ENCODE assay signal across 11 cellular contexts in the genomic region with DNA sequence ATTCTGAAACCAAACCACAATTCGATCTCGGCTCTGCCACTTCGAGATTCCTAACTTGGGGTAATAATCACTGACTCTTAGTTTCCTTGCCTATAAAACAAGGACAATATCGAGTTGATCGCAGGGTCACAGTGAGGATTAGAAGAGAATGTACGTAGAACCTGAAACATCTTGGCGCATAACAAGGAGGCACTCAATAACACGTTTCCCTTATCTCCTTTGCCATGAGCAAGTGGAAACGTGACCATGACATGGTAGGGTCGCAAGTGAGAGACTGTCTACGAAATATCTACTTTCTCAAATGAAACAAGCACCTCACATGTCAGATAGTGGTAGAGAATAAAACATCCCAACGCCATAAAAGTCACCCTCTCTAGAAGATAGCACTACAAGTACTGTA. TPM values are rescaled to one million over a fixed set of nuclear protein-coding genes. Genes with fewer than 3 reads are reported as not detected.
DNase-seq lines count a peak whose midpoint lies in the region; ATAC-seq and TF ChIP-seq lines count a peak whose summit lies in the region.
"Had no signal": no experiment of that assay in that cellular context is flagged by ENCODE, and none has a peak within 500 bp of the region (broad histone marks: within the 10 kb centered on the region; RNA-seq: fewer than 3 reads in every experiment).

No MANE protein-coding gene starts in this region.

- H3K4me3 Mint-ChIP-seq in CD4-positive, CD25-positive, alpha-beta regulatory T cell: peak overlapping the region; percentile 75 to 93 (median 86)
- peak overlapping the region; percentile 63 for H3K4me3 Mint-ChIP-seq in natural killer cell

- 100% methylated on average over 8 of the region's 12 CpGs for WGBS in mammary epithelial cell (ENCODE audit: low coverage, missing lambda C conversion rate)

- peaks cover 34% of the 10 kb centered on the region for H3K4me1 ChIP-seq in CD4-positive, CD25-positive, alpha-beta regulatory T cell (ENCODE audit: control insufficient read depth, insufficient read depth, low read length, poor library complexity, severe bottlenecking)
- H3K4me1 ChIP-seq in Karpas-422 (ENCODE audit: low read length) (peaks cover 64% of the 10 kb centered on the region), mammary epithelial cell (ENCODE audit: insufficient read depth, low read length) (peaks cover 13% of the 10 kb centered on the region)

- no peaks in the 10 kb centered on the region for H3K9me2 ChIP-seq in Karpas-422 (replicated peaks; ENCODE audit: insufficient read depth, low read length)

- no peak for ATAC-seq in CD4-positive, CD25-positive, alpha-beta regulatory T cell (ENCODE audit: low read depth in 2 of 2)
- ATAC-seq in natural killer cell (no peak), HG03460 (IDR thresholded peaks at IDR 0.05; ENCODE audit: unreplicated experiment) (no peak), HG03432 (IDR thresholded peaks at IDR 0.05; ENCODE audit: unreplicated experiment) (no peak)

- H3K9me3 Mint-ChIP-seq in CD4-positive, CD25-positive, alpha-beta regulatory T cell: no peaks in the 10 kb centered on the region
- H3K9me3 Mint-ChIP-seq in natural killer cell: no peaks in the 10 kb centered on the region

- H3K4me2 ChIP-seq in Karpas-422 (ENCODE audit: low read depth, low read length, poor library complexity, severe bottlenecking): peak overlapping the region; percentile 79
- H3K4me2 ChIP-seq in mammary epithelial cell (ENCODE audit: insufficient read depth, low read depth, low read length): peak overlapping the region; percentile 74

- peak overlapping the region; percentile 93 for H3K4me3 ChIP-seq in CD4-positive, CD25-positive, alpha-beta regulatory T cell (ENCODE audit: low read depth, low read length)
- H3K4me3 ChIP-seq in Karpas-422 (ENCODE audit: low read length): peak overlapping the region; percentile 79
- peak overlapping the region in 1 of 3 experiments; percentile 75 for H3K4me3 ChIP-seq in mammary epithelial cell (replicated peaks in 1 of 3; ENCODE audit: insufficient read depth in 1 of 3, low read depth in 2 of 3, low read length in 3 of 3)

- H3K27me3 Mint-ChIP-seq in CD4-positive, CD25-positive, alpha-beta regulatory T cell: peaks cover 6% of the 10 kb centered on the region
- no peaks in the 10 kb centered on the region for H3K27me3 Mint-ChIP-seq in natural killer cell (ENCODE audit: low read depth in 2 of 2)

- peaks cover 68% of the 10 kb centered on the region for H3K79me2 ChIP-seq in Karpas-422 (ENCODE audit: low read length)
- H3K79me2 ChIP-seq in mammary epithelial cell (ENCODE audit: insufficient read depth, low read length): peaks cover 71% of the 10 kb centered on the region

- H3K9ac ChIP-seq in Karpas-422 (ENCODE audit: low read length) (peak overlapping the region; percentile 79), mammary epithelial cell (ENCODE audit: insufficient read depth, low read length) (no peak overlapping the region)

- dilution Hi-C loops in mammary epithelial cell (cut with HindIII; ENCODE audit: low sequenced_read_pairs): no loop called here

- no peaks in the 10 kb centered on the region for H3K9me3 ChIP-seq in CD4-positive, CD25-positive, alpha-beta regulatory T cell (ENCODE audit: control insufficient read depth in 2 of 2, low read length in 2 of 2)
- H3K9me3 ChIP-seq in Karpas-422 (ENCODE audit: low read length) (no peaks in the 10 kb centered on the region), mammary epithelial cell (replicated peaks; ENCODE audit: insufficient read depth, low read length) (no peaks in the 10 kb centered on the region)
- H3K9me3 ChIP-seq: right atrium auricular region had no signal

- H3K27me3 ChIP-seq in CD4-positive, CD25-positive, alpha-beta regulatory T cell (ENCODE audit: control insufficient read depth, insufficient read depth, low read length): no peaks in the 10 kb centered on the region
- H3K27me3 ChIP-seq in Karpas-422 (ENCODE audit: low read length) (no peaks in the 10 kb centered on the region), mammary epithelial cell (ENCODE audit: insufficient read depth, low read length) (no peaks in the 10 kb centered on the region)
- H3K27me3 ChIP-seq: right atrium auricular region had no signal

- no peaks in the 10 kb centered on the region for H3K36me3 ChIP-seq in CD4-positive, CD25-positive, alpha-beta regulatory T cell (ENCODE audit: control insufficient read depth, insufficient read depth, low read length)
- H3K36me3 ChIP-seq in Karpas-422 (ENCODE audit: insufficient read depth, low read length) (peaks cover 19% of the 10 kb centered on the region; the same call in 1 of the 2 replicates), mammary epithelial cell (ENCODE audit: insufficient read depth, low read length) (no peaks in the 10 kb centered on the region)
- H3K36me3 ChIP-seq: right atrium auricular region had no signal

- intact Hi-C loops in mammary epithelial cell (cut with micrococcal nuclease): loop anchor here (5.0 to 10.0 kb wide), 3 partner anchors 112 to 370 kb away; no protein-coding TSS in a partner anchor
- intact Hi-C loops in natural killer cell (cut with micrococcal nuclease): loop anchor here (5.0 kb wide), 1 partner anchor 382 kb away; a partner anchor contains a TSS

- no peak overlapping the region for H3K27ac ChIP-seq in CD4-positive, CD25-positive, alpha-beta regulatory T cell (ENCODE audit: insufficient read depth, low read length, poor library complexity, severe bottlenecking)
- H3K27ac ChIP-seq in Karpas-422 (ENCODE audit: low read length) (peak overlapping the region; percentile 82), mammary epithelial cell (ENCODE audit: insufficient read depth, low read depth, low read length) (no peak overlapping the region)
- H3K27ac ChIP-seq: right atrium auricular region had no signal

- DNase-seq in CD4-positive, CD25-positive, alpha-beta regulatory T cell: no peak
- DNase-seq in Karpas-422 (no peak), mammary epithelial cell (no peak), natural killer cell (no peak), SIG-M5 (lab: John Stamatoyannopoulos, UW) (no peak), CD1c-positive myeloid dendritic cell (ENCODE audit: extremely low spot score) (no peak)
- DNase-seq: amniotic stem cell, hypothalamus had no signal

- no peak overlapping the region for H2AFZ ChIP-seq in Karpas-422 (ENCODE audit: low read length)
- no peak overlapping the region for H2AFZ ChIP-seq in mammary epithelial cell (ENCODE audit: low read depth, low read length)

- CTCF ChIA-PET in mammary epithelial cell (lab: Charles Lee; ENCODE audit: low non-redundant PET): no interaction called here

- H3K36me3 Mint-ChIP-seq in CD4-positive, CD25-positive, alpha-beta regulatory T cell: no peaks in the 10 kb centered on the region
- H3K36me3 Mint-ChIP-seq in natural killer cell: no peaks in the 10 kb centered on the region

- in situ Hi-C loops in mammary epithelial cell (cut with MboI; ENCODE audit: low sequenced_read_pairs in 2 of 2): no loop called here

- no TSS peak for BruUV-seq in mammary epithelial cell (replicated peaks; lab: Mats Ljungman, UMichigan)

- TF ChIP-seq CTCF in mammary epithelial cell (conservative IDR thresholded peaks at IDR 0.05 in 1 of 2, IDR thresholded peaks at IDR 0.05 in 1 of 2; ENCODE audit: extremely low read depth in 1 of 2, insufficient read depth in 1 of 2, low read depth in 1 of 2, low read length in 2 of 2) (no peak), natural killer cell (IDR thresholded peaks at IDR 0.05) (no peak)

- H3K27ac Mint-ChIP-seq in CD4-positive, CD25-positive, alpha-beta regulatory T cell: peak overlapping the region in 2 of 3 donors; percentile 42 to 80
- H3K27ac Mint-ChIP-seq in natural killer cell: peak overlapping the region; percentile 28 to 96

- H4K20me1 ChIP-seq in Karpas-422 (ENCODE audit: insufficient read depth, low read depth, low read length) (peaks cover 20% of the 10 kb centered on the region; the same call in 1 of the 2 replicates), mammary epithelial cell (ENCODE audit: insufficient read depth, low read length) (no peaks in the 10 kb centered on the region)

- peaks cover 25 to 73% (median 54%) of the 10 kb centered on the region in 4 donors for H3K4me1 Mint-ChIP-seq in CD4-positive, CD25-positive, alpha-beta regulatory T cell
- peaks cover 58 to 61% of the 10 kb centered on the region in 2 donors for H3K4me1 Mint-ChIP-seq in natural killer cell

RNA-seq across cellular contexts. Expression of a gene that starts 2.3 kb away (rescaled TPM):
- 52.0 TPM for total RNA-seq in CD4-positive, CD25-positive, alpha-beta regulatory T cell
- polyA plus RNA-seq in CD4-positive, CD25-positive, alpha-beta regulatory T cell: 10 to 100 TPM; 12.4 to 15.7 (median 12.9) TPM
- total RNA-seq in Karpas-422 (2014; rRNA removed; shearing (Covaris generic); ENCODE audit: low replicate concordance): 117 and 314 TPM in 2 replicates
- total RNA-seq in mammary epithelial cell (10 to 100 TPM; 48.4 to 56.0 TPM), natural killer cell (10 to 100 TPM; 47.7 to 59.3 (median 52.9) TPM)
- polyA plus RNA-seq in mammary epithelial cell: 17.1 TPM
- polyA minus RNA-seq in mammary epithelial cell: 185 TPM
